8 cellular contexts compared by ENCODE assay signal in the genomic region with DNA sequence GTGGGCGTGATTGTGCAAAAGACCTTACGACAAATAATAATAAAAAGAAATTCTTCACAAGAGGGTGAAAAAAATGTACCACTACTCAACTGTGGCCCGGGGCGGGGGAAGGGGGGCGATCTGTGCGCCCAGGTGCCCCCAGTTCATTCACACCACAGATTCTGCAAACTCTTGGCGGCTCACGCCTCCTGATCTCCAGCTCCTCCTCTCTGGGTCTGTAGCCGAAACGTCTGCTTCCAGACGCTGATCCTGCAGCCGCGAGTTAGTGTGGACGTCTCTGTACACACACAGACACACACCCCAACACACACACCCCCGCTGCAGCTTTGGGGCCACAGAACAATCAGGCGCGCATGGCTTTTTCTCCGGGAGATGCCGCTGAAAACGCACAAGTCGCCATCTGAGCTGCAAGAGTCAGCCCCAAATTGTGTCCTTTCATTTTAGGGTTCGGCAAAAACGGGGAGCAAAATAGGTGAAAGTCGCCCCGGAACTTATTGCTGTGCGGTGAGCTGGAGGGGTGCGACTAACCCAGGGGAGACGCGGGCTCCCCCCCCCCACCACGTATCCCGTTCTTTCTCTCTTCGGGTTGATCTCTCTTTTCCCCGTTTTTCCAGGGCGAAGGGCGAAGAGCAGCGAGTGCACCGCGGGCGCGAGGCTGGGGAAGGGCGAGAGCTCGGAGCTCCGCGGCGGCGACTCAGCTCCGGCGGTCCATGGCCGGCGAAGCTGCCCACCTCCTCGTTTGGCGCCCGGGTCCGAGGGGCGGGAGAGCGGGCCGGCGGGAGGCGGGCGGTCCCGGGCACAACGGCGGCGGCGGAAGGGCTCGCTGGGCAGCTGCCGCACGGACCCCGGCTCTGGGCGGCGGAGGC. TPM values are rescaled to one million over a fixed set of nuclear protein-coding genes. Genes with fewer than 3 reads are reported as not detected.
A peak's percentile ranks its signal among the peaks of the same experiment; 100 is the strongest.
DNase-seq lines count a peak whose midpoint lies in the region; ATAC-seq and TF ChIP-seq lines count a peak whose summit lies in the region.

No MANE protein-coding gene starts in this region.

- no peaks in the 10 kb centered on the region for H4K20me1 ChIP-seq in osteoblast (ENCODE audit: insufficient read depth, low read length)

- H3K4me3 Mint-ChIP-seq in T-cell: peak overlapping the region; percentile 17 to 70 (median 53)

- peak overlapping the region; percentile 97 for H3K4me2 ChIP-seq in osteoblast (ENCODE audit: insufficient read depth, low read length)

- in situ Hi-C loops in ACHN (cut with HindIII; ENCODE audit: low pct_ligation_motif_present, low pct_unique_long_range_greater_than_20kb, low sequenced_read_pairs) (no loop called here), GM13977 (cut with MboI; ENCODE audit: low pct_unique_long_range_greater_than_20kb, low sequenced_read_pairs, unreplicated experiment) (loop anchor here (10.0 kb wide), 1 partner anchor 257 kb away; no protein-coding TSS in a partner anchor)

- H3K4me3 ChIP-seq in fibroblast of villous mesenchyme (ENCODE audit: low read depth, low read length): peak overlapping the region; percentile 92
- H3K4me3 ChIP-seq in osteoblast (ENCODE audit: insufficient read depth, low read length): peak overlapping the region; percentile 97

- H3K4me1 Mint-ChIP-seq in T-cell: peaks cover 16 to 26% (median 21%) of the 10 kb centered on the region in 3 donors

- H3K36me3 Mint-ChIP-seq in T-cell: no peaks in the 10 kb centered on the region

- no peaks in the 10 kb centered on the region for H3K9me3 ChIP-seq in osteoblast (ENCODE audit: low read depth, low read length)

- ATAC-seq in T-cell (replicated peaks in 1 of 4): no peak
- no peak for ATAC-seq in GM18505 (IDR thresholded peaks at IDR 0.05; ENCODE audit: unreplicated experiment)

- H3K27ac ChIP-seq in osteoblast (ENCODE audit: low read depth, low read length): peak overlapping the region; percentile 98

- TF ChIP-seq POLR2A in GM18505 (IDR thresholded peaks at IDR 0.05; ENCODE audit: borderline replicate concordance, extremely low read depth, insufficient read depth, insufficient read length): no peak

- no peak for TF ChIP-seq CTCF in GM13977 (IDR thresholded peaks at IDR 0.05; ENCODE audit: extremely low read depth, insufficient read depth, missing control alignments)
- TF ChIP-seq CTCF in fibroblast of villous mesenchyme (IDR thresholded peaks at IDR 0.05; ENCODE audit: insufficient read depth, low read depth, low read length): no peak
- TF ChIP-seq CTCF in osteoblast (IDR thresholded peaks at IDR 0.05; ENCODE audit: extremely low read depth, low read depth, low read length): no peak

- peaks cover 56% of the 10 kb centered on the region for H3K79me2 ChIP-seq in osteoblast (ENCODE audit: insufficient read depth, low read length)

- no peak overlapping the region for H3K27ac Mint-ChIP-seq in T-cell

- no peaks in the 10 kb centered on the region for H3K9me3 Mint-ChIP-seq in T-cell

- peaks cover 37% of the 10 kb centered on the region for H3K4me1 ChIP-seq in osteoblast (ENCODE audit: insufficient read depth, low read length)

- POLR2A ChIA-PET in T-cell (lab: Charles Lee): no interaction called here

- H2AFZ ChIP-seq in osteoblast (ENCODE audit: low read length): peak overlapping the region; percentile 75

- no peaks in the 10 kb centered on the region for H3K27me3 ChIP-seq in osteoblast (ENCODE audit: insufficient read depth, low read length)

- DNase-seq in ACHN (peak; percentile 22), GM13977 (ENCODE audit: low spot score) (peak; percentile 63), T-cell (no peak), fibroblast of villous mesenchyme (ENCODE audit: low read depth) (peak; percentile 78), osteoblast (ENCODE audit: insufficient read length, low spot score, missing footprints) (peak; percentile 89), NCI-H1436 (lab: John Stamatoyannopoulos, UW) (no peak), SKM-1 treated with dmso at 0.1 percent for 144 hours (lab: John Stamatoyannopoulos, UW; ENCODE audit: unreplicated experiment) (no peak)

- H3K36me3 ChIP-seq in osteoblast (ENCODE audit: insufficient read depth, low read length): peaks cover 16% of the 10 kb centered on the region

- CTCF ChIA-PET in T-cell (lab: Charles Lee): no interaction called here

- peaks cover 49 to 76% of the 10 kb centered on the region in 2 donors for H3K27me3 Mint-ChIP-seq in T-cell

RNA-seq across cellular contexts. Expression of a gene that starts 0.5 kb away (rescaled TPM):
- total RNA-seq in T-cell (under 1 TPM in 3 of 5 donors, not detected in 2; 0.09 to 0.16 (median 0.13) TPM), fibroblast of villous mesenchyme (1,105 and 1,763 TPM in 2 replicates), osteoblast (116 and 145 TPM in 2 replicates)

Comparison
In these comparisons a context has a peak if more than half of its experiments do, and no peak if none do; other contexts are left out.
1. DNase-seq: peak in ACHN (single experiment), GM13977 (single experiment), fibroblast of villous mesenchyme (single experiment) and osteoblast (single experiment); none in T-cell (0 of 34), NCI-H1436 (single experiment) and SKM-1 treated with dmso at 0.1 percent for 144 hours (single experiment).
2. RNA of a gene that starts 0.5 kb away (total RNA-seq): 1,105 to 1,763 TPM in fibroblast of villous mesenchyme and 116 to 145 TPM in osteoblast; 0.09 to 0.16 TPM in T-cell; every median in the first group is over 100 times any median in the second.